ENCODE assay signal across 19 cellular contexts in genomic region chr18:48852792-48853191, GRCh38.
DNase-seq lines count a peak whose midpoint lies in the region; ATAC-seq lines count a peak whose summit lies in the region.
"Had no signal": no experiment of that assay in that cellular context is flagged by ENCODE, and none has a peak within 500 bp of the region (broad histone marks: within the 10 kb centered on the region; RNA-seq: fewer than 3 reads in every experiment).

No MANE protein-coding gene starts in this region.

- no peak overlapping the region for H3K4me3 Mint-ChIP-seq in activated naive CD4-positive, alpha-beta T cell treated with anti-CD3 and anti-CD28 coated beads, Interleukin-2, amount 10 ng/mL, durations not matched to agents 7 days and 5 days
- peak overlapping the region in 1 of 3 donors; percentile 49 for H3K4me3 Mint-ChIP-seq in T-cell
- no peak overlapping the region for H3K4me3 Mint-ChIP-seq in dendritic cell treated with granulocyte-macrophage colony-stimulating factor and Interleukin-4, amounts not matched to agents 40 ng/mL and 50 ng/mL, for 4 days
- no peak overlapping the region for H3K4me3 Mint-ChIP-seq in stimulated activated effector memory CD8-positive, alpha-beta T cell treated with anti-CD3 and anti-CD28 coated beads, Interleukin-12 subunit alpha, Interleukin-12 subunit beta, amount 100 ng/mL, for 72 hours

- CTCF ChIA-PET in activated naive CD4-positive, alpha-beta T cell treated with anti-CD3 and anti-CD28 coated beads, Interleukin-2, amount 10 ng/mL, durations not matched to agents 7 days and 5 days (lab: Charles Lee), result no interaction called here
- CTCF ChIA-PET in T-cell (lab: Charles Lee), result no interaction called here

- H3K27ac Mint-ChIP-seq in activated naive CD4-positive, alpha-beta T cell treated with anti-CD3 and anti-CD28 coated beads, Interleukin-2, amount 10 ng/mL, durations not matched to agents 7 days and 5 days, result peak overlapping the region; percentile 58
- peak overlapping the region; percentile 18 to 75 for H3K27ac Mint-ChIP-seq in T-cell
- H3K27ac Mint-ChIP-seq in dendritic cell treated with granulocyte-macrophage colony-stimulating factor and Interleukin-4, amounts not matched to agents 40 ng/mL and 50 ng/mL, for 4 days, result peak overlapping the region; percentile 89
- peak overlapping the region; percentile 63 for H3K27ac Mint-ChIP-seq in stimulated activated effector memory CD8-positive, alpha-beta T cell treated with anti-CD3 and anti-CD28 coated beads, Interleukin-12 subunit alpha, Interleukin-12 subunit beta, amount 100 ng/mL, for 72 hours

- DNase-seq in activated naive CD4-positive, alpha-beta T cell treated with anti-CD3 and anti-CD28 coated beads, Interleukin-2, amount 10 ng/mL, durations not matched to agents 7 days and 5 days, result peak; percentile 31
- DNase-seq in activated naive CD4-positive, alpha-beta T cell treated with anti-CD3 and anti-CD28 coated beads, Interleukin-2, amount 50 U/mL, for 16 hours, result no peak
- peak in 7 of 34 experiments; percentile 11 to 44 (median 28) for DNase-seq in T-cell
- no peak for DNase-seq in stimulated activated effector memory CD8-positive, alpha-beta T cell treated with anti-CD3 and anti-CD28 coated beads, Interleukin-12 subunit alpha, Interleukin-12 subunit beta, amount 100 ng/mL, for 72 hours (ENCODE audit: low spot score in 2 of 2)
- no peak for DNase-seq in RKO (ENCODE audit: low spot score)
- no peak for DNase-seq in SHP77 treated with DMSO at 0.1 percent for 48 hours (lab: John Stamatoyannopoulos, UW)
- DNase-seq: ACHN; activated CD4-positive, alpha-beta T cell treated with anti-CD3 and anti-CD28 coated beads, Interleukin-2, amount 50 U/mL, for 4 hours; activated T-cell treated with anti-CD3 and anti-CD28 coated beads for 4 hours; Calu3; caudate nucleus; glutamatergic neuron; NCI-H1436 treated with DMSO at 0.1 percent for 48 hours; NCI-H510A treated with DMSO at 0.1 percent for 48 hours; psoas muscle; SJCRH30; stimulated activated CD8-positive, alpha-beta memory T cell treated with anti-CD3 and anti-CD28 coated beads, Interleukin-4, amount 100 ng/mL, for 48 hours had no signal

- peaks cover 4% of the 10 kb centered on the region for H3K36me3 Mint-ChIP-seq in activated naive CD4-positive, alpha-beta T cell treated with anti-CD3 and anti-CD28 coated beads, Interleukin-2, amount 10 ng/mL, durations not matched to agents 7 days and 5 days
- no peaks in the 10 kb centered on the region for H3K36me3 Mint-ChIP-seq in T-cell
- no peaks in the 10 kb centered on the region for H3K36me3 Mint-ChIP-seq in dendritic cell treated with granulocyte-macrophage colony-stimulating factor and Interleukin-4, amounts not matched to agents 40 ng/mL and 50 ng/mL, for 4 days (ENCODE audit: low read depth)
- no peaks in the 10 kb centered on the region for H3K36me3 Mint-ChIP-seq in stimulated activated effector memory CD8-positive, alpha-beta T cell treated with anti-CD3 and anti-CD28 coated beads, Interleukin-12 subunit alpha, Interleukin-12 subunit beta, amount 100 ng/mL, for 72 hours

- H3K4me1 Mint-ChIP-seq in activated naive CD4-positive, alpha-beta T cell treated with anti-CD3 and anti-CD28 coated beads, Interleukin-2, amount 10 ng/mL, durations not matched to agents 7 days and 5 days, result peaks cover 52% of the 10 kb centered on the region
- peaks cover 49 to 52% (median 50%) of the 10 kb centered on the region in 3 donors for H3K4me1 Mint-ChIP-seq in T-cell
- H3K4me1 Mint-ChIP-seq in dendritic cell treated with granulocyte-macrophage colony-stimulating factor and Interleukin-4, amounts not matched to agents 40 ng/mL and 50 ng/mL, for 4 days (ENCODE audit: low read depth), result peaks cover 94% of the 10 kb centered on the region
- H3K4me1 Mint-ChIP-seq in stimulated activated effector memory CD8-positive, alpha-beta T cell treated with anti-CD3 and anti-CD28 coated beads, Interleukin-12 subunit alpha, Interleukin-12 subunit beta, amount 100 ng/mL, for 72 hours, result peaks cover 64% of the 10 kb centered on the region

- ATAC-seq in T-cell (replicated peaks in 1 of 4), result peak in 3 of 4 experiments; percentile 34 to 94 (median 52)
- ATAC-seq in stimulated activated effector memory CD8-positive, alpha-beta T cell treated with anti-CD3 and anti-CD28 coated beads, Interleukin-12 subunit alpha, Interleukin-12 subunit beta, amount 100 ng/mL, for 72 hours, result no peak
- ATAC-seq in GM19452 (IDR thresholded peaks at IDR 0.05; ENCODE audit: unreplicated experiment), result no peak
- ATAC-seq: psoas muscle had no signal

- peaks cover 24% of the 10 kb centered on the region for H3K27me3 Mint-ChIP-seq in activated naive CD4-positive, alpha-beta T cell treated with anti-CD3 and anti-CD28 coated beads, Interleukin-2, amount 10 ng/mL, durations not matched to agents 7 days and 5 days
- H3K27me3 Mint-ChIP-seq in T-cell, result no peaks in the 10 kb centered on the region
- H3K27me3 Mint-ChIP-seq in dendritic cell treated with granulocyte-macrophage colony-stimulating factor and Interleukin-4, amounts not matched to agents 40 ng/mL and 50 ng/mL, for 4 days, result no peaks in the 10 kb centered on the region

- H3K9me3 Mint-ChIP-seq in activated naive CD4-positive, alpha-beta T cell treated with anti-CD3 and anti-CD28 coated beads, Interleukin-2, amount 10 ng/mL, durations not matched to agents 7 days and 5 days, result no peaks in the 10 kb centered on the region
- H3K9me3 Mint-ChIP-seq in T-cell, result no peaks in the 10 kb centered on the region
- H3K9me3 Mint-ChIP-seq in dendritic cell treated with granulocyte-macrophage colony-stimulating factor and Interleukin-4, amounts not matched to agents 40 ng/mL and 50 ng/mL, for 4 days, result no peaks in the 10 kb centered on the region
- no peaks in the 10 kb centered on the region for H3K9me3 Mint-ChIP-seq in stimulated activated effector memory CD8-positive, alpha-beta T cell treated with anti-CD3 and anti-CD28 coated beads, Interleukin-12 subunit alpha, Interleukin-12 subunit beta, amount 100 ng/mL, for 72 hours

- POLR2A ChIA-PET in T-cell (lab: Charles Lee), result interaction anchor here in 1 of 2 donors (0.6 kb wide), 1 partner anchor 39 kb away, joined by 3 read pairs; no protein-coding TSS in a partner anchor

- intact Hi-C loops in dendritic cell treated with granulocyte-macrophage colony-stimulating factor and Interleukin-4, amounts not matched to agents 40 ng/mL and 50 ng/mL, for 4 days (cut with micrococcal nuclease), result loop anchor here (10.0 kb wide), 1 partner anchor 392 kb away; no protein-coding TSS in a partner anchor

Comparison
In these comparisons a context has a peak if more than half of its experiments do, and no peak if none do; other contexts are left out.
1. ATAC-seq: peak in T-cell (3 of 4); none in stimulated activated effector memory CD8-positive, alpha-beta T cell treated with anti-CD3 and anti-CD28 coated beads, Interleukin-12 subunit alpha, Interleukin-12 subunit beta, amount 100 ng/mL, for 72 hours (single experiment) and GM19452 (single experiment).
2. Peak in every context shown above with its lines, with median percentiles within 50 percentile points of each other: H3K27ac Mint-ChIP-seq.